Comparison of ENCODE assay signal across 21 cellular contexts in genomic region chr14:76377675-76378074, GRCh38. TPM values are rescaled to one million over a fixed set of nuclear protein-coding genes. Genes with fewer than 3 reads are reported as not detected.
DNase-seq lines count a peak whose midpoint lies in the region; ATAC-seq and TF ChIP-seq lines count a peak whose summit lies in the region.
"Had no signal": no experiment of that assay in that cellular context is flagged by ENCODE, and none has a peak within 500 bp of the region (broad histone marks: within the 10 kb centered on the region; RNA-seq: fewer than 3 reads in every experiment).

No MANE protein-coding gene starts in this region.

- DNase-seq in Calu3 (no peak), endothelial cell (ENCODE audit: low spot score) (no peak), glomerular visceral epithelial cell (ENCODE audit: extremely low spot score) (no peak), superior temporal gyrus (ENCODE audit: extremely low spot score) (no peak)
- DNase-seq: GDM1; MG63; NCI-H774; PC-9; right lobe of liver; SJCRH30; stimulated activated naive CD4-positive, alpha-beta T cell had no signal

- H3K27ac ChIP-seq in HUES6 (ENCODE audit: low read depth, low read length) = no peak overlapping the region
- H3K27ac ChIP-seq in parathyroid adenoma = no peak overlapping the region
- H3K27ac ChIP-seq: neutrophil, PC-9, right lobe of liver, SJCRH30 had no signal

- BruUV-seq in Calu3 (replicated peaks; lab: Mats Ljungman, UMichigan) = no TSS peak

- no peaks in the 10 kb centered on the region for H3K79me2 ChIP-seq in parathyroid adenoma

- H3K9ac ChIP-seq in HUES6 (ENCODE audit: low read length) = no peak overlapping the region
- no peak overlapping the region for H3K9ac ChIP-seq in parathyroid adenoma

- H3K9me3 Mint-ChIP-seq in Calu3 (ENCODE audit: low read depth, unreplicated experiment) = no peaks in the 10 kb centered on the region
- H3K9me3 Mint-ChIP-seq in endothelial cell (ENCODE audit: unreplicated experiment) = no peaks in the 10 kb centered on the region
- H3K9me3 Mint-ChIP-seq: activated T-helper 2 cell treated with anti-CD3 and anti-CD28 coated beads, Interferon-gamma antibody, Interleukin-2, Interleukin-4, amounts not matched to agents 10 μg/mL and 5 μg/mL and 100 μg/mL, durations not matched to agents 14 hours and 24 hours and 36 hours; T-helper 2 cell treated with Interferon-gamma antibody and Interleukin-4, amounts not matched to agents 5 μg/mL and 100 μg/mL, for 36 hours had no signal

- CTCF ChIA-PET in Calu3 (lab: Charles Lee) = no interaction called here

- H2AFZ ChIP-seq in parathyroid adenoma = no peak overlapping the region
- H2AFZ ChIP-seq: PC-9 had no signal

- TF ChIP-seq CTCF in Calu3 (IDR thresholded peaks at IDR 0.05; ENCODE audit: unreplicated experiment) (no peak), endothelial cell (IDR thresholded peaks at IDR 0.05; ENCODE audit: unreplicated experiment) (no peak), parathyroid adenoma (IDR thresholded peaks at IDR 0.05) (no peak)

- H3K4me1 Mint-ChIP-seq in Calu3 (ENCODE audit: low read depth, unreplicated experiment) (peaks cover 8% of the 10 kb centered on the region), endothelial cell (ENCODE audit: unreplicated experiment) (peaks cover 9% of the 10 kb centered on the region)

- H3K36me3 ChIP-seq in HUES6 (ENCODE audit: control insufficient read depth, insufficient read depth, low read length) = no peaks in the 10 kb centered on the region
- no peaks in the 10 kb centered on the region for H3K36me3 ChIP-seq in parathyroid adenoma (ENCODE audit: control insufficient read depth, insufficient read depth, low read length)
- H3K36me3 ChIP-seq: MG63, neutrophil, right lobe of liver, SJCRH30 had no signal

- intact Hi-C loops in Calu3 (cut with micrococcal nuclease; ENCODE audit: unreplicated experiment) = no loop called here

- peaks cover 93% of the 10 kb centered on the region for H3K27me3 Mint-ChIP-seq in Calu3 (ENCODE audit: unreplicated experiment)
- H3K27me3 Mint-ChIP-seq in endothelial cell (ENCODE audit: unreplicated experiment) = peaks cover 18% of the 10 kb centered on the region

- H3K9me3 ChIP-seq in HUES6 (ENCODE audit: control insufficient read depth, insufficient read depth, low read depth, low read length) (no peaks in the 10 kb centered on the region), parathyroid adenoma (ENCODE audit: control insufficient read depth, low read length) (no peaks in the 10 kb centered on the region)
- H3K9me3 ChIP-seq: MG63, neutrophil, right lobe of liver, SJCRH30 had no signal

- H3K36me3 Mint-ChIP-seq in Calu3 (ENCODE audit: insufficient read depth, unreplicated experiment) (peaks cover 5% of the 10 kb centered on the region), endothelial cell (ENCODE audit: low read depth, unreplicated experiment) (no peaks in the 10 kb centered on the region)

- peak overlapping the region; percentile 43 for H3K4me3 Mint-ChIP-seq in Calu3 (ENCODE audit: low read depth, unreplicated experiment)
- peak overlapping the region; percentile 85 for H3K4me3 Mint-ChIP-seq in endothelial cell (ENCODE audit: unreplicated experiment)
- H3K4me3 Mint-ChIP-seq: T-helper 2 cell treated with Interferon-gamma antibody and Interleukin-4, amounts not matched to agents 5 μg/mL and 100 μg/mL, for 36 hours had no signal

- peak overlapping the region; percentile 31 for H3K4me2 ChIP-seq in parathyroid adenoma (ENCODE audit: low read length)
- H3K4me2 ChIP-seq: PC-9 had no signal

- H3K27me3 ChIP-seq in HUES6 (ENCODE audit: control insufficient read depth, insufficient read depth, low read length) (peaks cover 97% of the 10 kb centered on the region), parathyroid adenoma (ENCODE audit: control insufficient read depth, insufficient read depth, low read length) (peaks cover 10% of the 10 kb centered on the region)

- no peak for ATAC-seq in HG02870 (IDR thresholded peaks at IDR 0.05; ENCODE audit: unreplicated experiment)
- ATAC-seq: activated CD4-positive, CD25-positive, alpha-beta regulatory T cell treated with anti-CD3 and anti-CD28 coated beads, Interleukin-2, amount 50 U/mL, for 24 hours; GM12878 had no signal

- H3K27ac Mint-ChIP-seq in Calu3 (ENCODE audit: unreplicated experiment) (no peak overlapping the region), endothelial cell (ENCODE audit: unreplicated experiment) (no peak overlapping the region)
- H3K27ac Mint-ChIP-seq: activated T-helper 2 cell treated with anti-CD3 and anti-CD28 coated beads, Interferon-gamma antibody, Interleukin-2, Interleukin-4, amounts not matched to agents 10 μg/mL and 5 μg/mL and 100 μg/mL, durations not matched to agents 14 hours and 24 hours and 36 hours; T-helper 2 cell treated with Interferon-gamma antibody and Interleukin-4, amounts not matched to agents 5 μg/mL and 100 μg/mL, for 36 hours had no signal

- H3K4me1 ChIP-seq in HUES6 (ENCODE audit: control insufficient read depth, insufficient read depth, low read length) = peaks cover 10% of the 10 kb centered on the region; the same call in 1 of the 2 replicates
- no peaks in the 10 kb centered on the region for H3K4me1 ChIP-seq in parathyroid adenoma
- H3K4me1 ChIP-seq: SJCRH30 had no signal

- H3K4me3 ChIP-seq in HUES6 (ENCODE audit: low read depth, low read length) (peak overlapping the region; percentile 76), parathyroid adenoma (ENCODE audit: low read depth, low read length) (peak overlapping the region; percentile 5)
- H3K4me3 ChIP-seq: GM12878, MG63, PC-9, SJCRH30 had no signal

RNA-seq across cellular contexts. Expression of gene ESRRB, which starts 1.7 kb away (rescaled TPM):
- total RNA-seq in Calu3 (2022) = 0.21 and 0.27 TPM in 2 replicates
- total RNA-seq in endothelial cell (ENCODE audit: unreplicated experiment) = 0.08 TPM
- total RNA-seq: kidney epithelial cell, PC-9, urinary bladder had no signal
